ENCODE assay signal across 20 cellular contexts in genomic region chr7:28297821-28298439, GRCh38.
A peak's percentile ranks its signal among the peaks of the same experiment; 100 is the strongest.
DNase-seq lines count a peak whose midpoint lies in the region; ATAC-seq lines count a peak whose summit lies in the region.
"Had no signal": no experiment of that assay in that cellular context is flagged by ENCODE, and none has a peak within 500 bp of the region (broad histone marks: within the 10 kb centered on the region; RNA-seq: fewer than 3 reads in every experiment).

No MANE protein-coding gene starts in this region.

- H3K9me3 ChIP-seq in Karpas-422 (ENCODE audit: low read length): no peaks in the 10 kb centered on the region
- H3K9me3 ChIP-seq in CD4-positive, alpha-beta memory T cell (ENCODE audit: control insufficient read depth in 1 of 2, low read length in 2 of 2): no peaks in the 10 kb centered on the region
- H3K9me3 ChIP-seq: colonic mucosa, pancreas, thyroid gland had no signal

- H2AFZ ChIP-seq in Karpas-422 (ENCODE audit: low read length): peak overlapping the region; percentile 84; the same call in 1 of the 2 replicates

- H3K27ac Mint-ChIP-seq in stimulated activated memory B cell treated with anti-CD40 and anti-IgM and Interleukin-4, amounts not matched to agents 10 μg/mL and 1 μg/mL and 100 μg/mL, for 72 hours: no peak overlapping the region
- H3K27ac Mint-ChIP-seq in CD4-positive, alpha-beta memory T cell: no peak overlapping the region
- H3K27ac Mint-ChIP-seq: CD8-positive, alpha-beta T cell; naive thymus-derived CD8-positive, alpha-beta T cell; T-helper 1 cell treated with Interleukin-12 subunit alpha and Interleukin-12 subunit beta and Interleukin-4 antibody, amounts not matched to agents 30 μg/mL and 1 μg/mL, for 36 hours had no signal

- H3K4me1 ChIP-seq in Karpas-422 (ENCODE audit: low read length): peaks cover 15% of the 10 kb centered on the region
- H3K4me1 ChIP-seq in CD4-positive, alpha-beta memory T cell (ENCODE audit: insufficient read depth, low read length): no peaks in the 10 kb centered on the region
- H3K4me1 ChIP-seq: colonic mucosa, pancreas had no signal

- no peak overlapping the region for H3K27ac ChIP-seq in Karpas-422 (ENCODE audit: low read length)
- H3K27ac ChIP-seq in CD4-positive, alpha-beta memory T cell (ENCODE audit: low read depth, low read length): no peak overlapping the region
- H3K27ac ChIP-seq: brain microvascular endothelial cell, colonic mucosa, pancreas, thyroid gland had no signal

- peak; percentile 60 for DNase-seq in Karpas-422
- peak; percentile 61 for DNase-seq in RPMI8226
- no peak for DNase-seq in NCI-H1092 treated with DMSO at 0.1 percent for 48 hours (lab: John Stamatoyannopoulos, UW)
- no peak for DNase-seq in CD4-positive, alpha-beta memory T cell
- no peak for DNase-seq in LoVo (ENCODE audit: low spot score)
- DNase-seq: activated CD8-positive, alpha-beta memory T cell treated with anti-CD3 and anti-CD28 coated beads, Interleukin-2, amount 50 U/mL, for 48 hours; activated effector memory CD4-positive, alpha-beta T cell treated with Interleukin-2 at 50 U/mL for 16 hours; brain microvascular endothelial cell; CD8-positive, alpha-beta T cell; colonic mucosa; KG1; mesendoderm; naive thymus-derived CD8-positive, alpha-beta T cell; NCI-H510A; pancreas; stimulated activated naive CD4-positive, alpha-beta T cell treated with Interleukin-2 at 50 U/mL for 16 hours; thyroid gland had no signal

- no peak overlapping the region for H3K4me3 Mint-ChIP-seq in stimulated activated memory B cell treated with anti-CD40 and anti-IgM and Interleukin-4, amounts not matched to agents 10 μg/mL and 1 μg/mL and 100 μg/mL, for 72 hours
- H3K4me3 Mint-ChIP-seq in CD4-positive, alpha-beta memory T cell: no peak overlapping the region
- H3K4me3 Mint-ChIP-seq: CD8-positive, alpha-beta T cell; naive thymus-derived CD8-positive, alpha-beta T cell; T-helper 1 cell treated with Interleukin-12 subunit alpha and Interleukin-12 subunit beta and Interleukin-4 antibody, amounts not matched to agents 30 μg/mL and 1 μg/mL, for 36 hours had no signal

- H3K4me3 ChIP-seq in Karpas-422 (ENCODE audit: low read length): no peak overlapping the region
- no peak overlapping the region for H3K4me3 ChIP-seq in CD4-positive, alpha-beta memory T cell (ENCODE audit: low read length in 2 of 2)
- H3K4me3 ChIP-seq: colonic mucosa, pancreas, thyroid gland had no signal

- ATAC-seq in GM18861 (IDR thresholded peaks at IDR 0.05; ENCODE audit: unreplicated experiment): peak; percentile 54
- peak; percentile 82 for ATAC-seq in stimulated activated memory B cell treated with anti-CD40 and anti-IgM and Interleukin-4, amounts not matched to agents 10 μg/mL and 1 μg/mL and 100 μg/mL, for 72 hours
- ATAC-seq: CD8-positive, alpha-beta T cell; naive thymus-derived CD8-positive, alpha-beta T cell had no signal

- H3K27me3 Mint-ChIP-seq in stimulated activated memory B cell treated with anti-CD40 and anti-IgM and Interleukin-4, amounts not matched to agents 10 μg/mL and 1 μg/mL and 100 μg/mL, for 72 hours: no peaks in the 10 kb centered on the region
- H3K27me3 Mint-ChIP-seq in CD4-positive, alpha-beta memory T cell: peaks cover 8 to 9% of the 10 kb centered on the region in 2 donors

- no peak overlapping the region for H3K9ac ChIP-seq in Karpas-422 (ENCODE audit: low read length)

- H3K79me2 ChIP-seq in Karpas-422 (ENCODE audit: low read length): no peaks in the 10 kb centered on the region

- POLR2A ChIA-PET in CD4-positive, alpha-beta memory T cell (lab: Charles Lee; ENCODE audit: partially characterized antibody): no interaction called here

- no peaks in the 10 kb centered on the region for H3K36me3 Mint-ChIP-seq in stimulated activated memory B cell treated with anti-CD40 and anti-IgM and Interleukin-4, amounts not matched to agents 10 μg/mL and 1 μg/mL and 100 μg/mL, for 72 hours
- no peaks in the 10 kb centered on the region for H3K36me3 Mint-ChIP-seq in CD4-positive, alpha-beta memory T cell
- H3K36me3 Mint-ChIP-seq: CD8-positive, alpha-beta T cell; naive thymus-derived CD8-positive, alpha-beta T cell had no signal

- H3K4me2 ChIP-seq in Karpas-422 (ENCODE audit: low read depth, low read length, poor library complexity, severe bottlenecking): peak overlapping the region; percentile 51

- H3K4me1 Mint-ChIP-seq in stimulated activated memory B cell treated with anti-CD40 and anti-IgM and Interleukin-4, amounts not matched to agents 10 μg/mL and 1 μg/mL and 100 μg/mL, for 72 hours: peaks cover 12% of the 10 kb centered on the region
- peaks cover 0 to 2% (median 0%) of the 10 kb centered on the region in 4 donors for H3K4me1 Mint-ChIP-seq in CD4-positive, alpha-beta memory T cell

- CTCF ChIA-PET in CD4-positive, alpha-beta memory T cell (lab: Charles Lee; ENCODE audit: partially characterized antibody): interaction anchor here (0.7 to 1.5 kb wide), 4 partner anchors 8 to 55 kb away, joined by 3 read pairs; no protein-coding TSS in a partner anchor

- no peaks in the 10 kb centered on the region for H3K9me2 ChIP-seq in Karpas-422 (replicated peaks; ENCODE audit: insufficient read depth, low read length)

- no peaks in the 10 kb centered on the region for H3K27me3 ChIP-seq in Karpas-422 (ENCODE audit: low read length)
- no peaks in the 10 kb centered on the region for H3K27me3 ChIP-seq in CD4-positive, alpha-beta memory T cell (ENCODE audit: insufficient read depth, low read length)
- H3K27me3 ChIP-seq: brain microvascular endothelial cell, colonic mucosa, pancreas, thyroid gland had no signal

- H3K36me3 ChIP-seq in Karpas-422 (ENCODE audit: insufficient read depth, low read length): no peaks in the 10 kb centered on the region
- no peaks in the 10 kb centered on the region for H3K36me3 ChIP-seq in CD4-positive, alpha-beta memory T cell (ENCODE audit: insufficient read depth, low read length)
- H3K36me3 ChIP-seq: brain microvascular endothelial cell, colonic mucosa, pancreas, thyroid gland had no signal

- no peaks in the 10 kb centered on the region for H4K20me1 ChIP-seq in Karpas-422 (ENCODE audit: insufficient read depth, low read depth, low read length)

- H3K9me3 Mint-ChIP-seq in stimulated activated memory B cell treated with anti-CD40 and anti-IgM and Interleukin-4, amounts not matched to agents 10 μg/mL and 1 μg/mL and 100 μg/mL, for 72 hours: no peaks in the 10 kb centered on the region
- H3K9me3 Mint-ChIP-seq in CD4-positive, alpha-beta memory T cell: peaks cover 0 to 2% (median 0%) of the 10 kb centered on the region in 8 donors
- H3K9me3 Mint-ChIP-seq: CD8-positive, alpha-beta T cell; naive thymus-derived CD8-positive, alpha-beta T cell; T-helper 1 cell treated with Interleukin-12 subunit alpha and Interleukin-12 subunit beta and Interleukin-4 antibody, amounts not matched to agents 30 μg/mL and 1 μg/mL, for 36 hours had no signal

- intact Hi-C loops in CD4-positive, alpha-beta memory T cell (cut with micrococcal nuclease): loop anchor here (2.0 kb wide), 1 partner anchor 327 kb away; no protein-coding TSS in a partner anchor

Comparison
In these comparisons a context has a peak if more than half of its experiments do, and no peak if none do; other contexts are left out.
1. DNase-seq: peak in Karpas-422 (single experiment) and RPMI8226 (single experiment); none in NCI-H1092 treated with DMSO at 0.1 percent for 48 hours (single experiment), CD4-positive, alpha-beta memory T cell (0 of 5) and LoVo (single experiment).